Comparison of ENCODE assay signal across 8 cellular contexts in genomic region chr20:53736757-53737403, GRCh38.
DNase-seq lines count a peak whose midpoint lies in the region; ATAC-seq, FAIRE-seq and TF ChIP-seq lines count a peak whose summit lies in the region.

No MANE protein-coding gene starts in this region.

- no peak for TF ChIP-seq CTCF in pancreas (IDR thresholded peaks at IDR 0.05)

- no peaks in the 10 kb centered on the region for H3K9me3 ChIP-seq in pancreas

- ATAC-seq in HG02610 (IDR thresholded peaks at IDR 0.05; ENCODE audit: unreplicated experiment) (peak; percentile 56), pancreas (peak; percentile 6 to 34 (median 10)), HG03521 (IDR thresholded peaks at IDR 0.05; ENCODE audit: unreplicated experiment) (no peak), GM21825 (IDR thresholded peaks at IDR 0.05; ENCODE audit: unreplicated experiment) (no peak)

- no peaks in the 10 kb centered on the region for H3K36me3 ChIP-seq in pancreas

- no peaks in the 10 kb centered on the region for H3K27me3 ChIP-seq in pancreas

- peaks cover 16 to 52% (median 38%) of the 10 kb centered on the region in 3 donors for H3K4me1 ChIP-seq in pancreas

- H3K27ac ChIP-seq in epithelial cell of prostate (peak overlapping the region; percentile 99), pancreas (peak overlapping the region; percentile 47 to 95 (median 80))

- peak; percentile 89 for DNase-seq in DMS 273 (lab: John Stamatoyannopoulos, UW; ENCODE audit: unreplicated experiment)
- peak; percentile 61 for DNase-seq in SIG-M5 (lab: John Stamatoyannopoulos, UW)
- DNase-seq in epithelial cell of prostate (ENCODE audit: low read depth, low spot score): no peak
- no peak for DNase-seq in pancreas
- no peak for DNase-seq in activated CD4-positive, alpha-beta T cell treated with anti-CD3 and anti-CD28 coated beads for 1 hour

- intact Hi-C loops in pancreas (cut with DNase I): loop anchor here in 1 of 3 donors (10.0 kb wide), 1 partner anchor 92 kb away; no protein-coding TSS in a partner anchor

- FAIRE-seq in pancreas (lab: Jason Lieb, UNC): no peak

- H3K4me3 ChIP-seq in pancreas: peak overlapping the region in 2 of 4 donors; percentile 23 to 30

- 11 to 12% methylated on average over 6 of the region's 6 CpGs for WGBS in pancreas, 2 donors

Comparison
In these comparisons a context has a peak if more than half of its experiments do, and no peak if none do; other contexts are left out.
1. DNase-seq: peak in DMS 273 (single experiment) and SIG-M5 (single experiment); none in epithelial cell of prostate (single experiment), pancreas (0 of 6) and activated CD4-positive, alpha-beta T cell treated with anti-CD3 and anti-CD28 coated beads for 1 hour (single experiment).
2. ATAC-seq: peak in HG02610 (single experiment) and pancreas (4 of 4); none in HG03521 (single experiment) and GM21825 (single experiment).